ENCODE assay signal across 1 cellular context in the genomic region with DNA sequence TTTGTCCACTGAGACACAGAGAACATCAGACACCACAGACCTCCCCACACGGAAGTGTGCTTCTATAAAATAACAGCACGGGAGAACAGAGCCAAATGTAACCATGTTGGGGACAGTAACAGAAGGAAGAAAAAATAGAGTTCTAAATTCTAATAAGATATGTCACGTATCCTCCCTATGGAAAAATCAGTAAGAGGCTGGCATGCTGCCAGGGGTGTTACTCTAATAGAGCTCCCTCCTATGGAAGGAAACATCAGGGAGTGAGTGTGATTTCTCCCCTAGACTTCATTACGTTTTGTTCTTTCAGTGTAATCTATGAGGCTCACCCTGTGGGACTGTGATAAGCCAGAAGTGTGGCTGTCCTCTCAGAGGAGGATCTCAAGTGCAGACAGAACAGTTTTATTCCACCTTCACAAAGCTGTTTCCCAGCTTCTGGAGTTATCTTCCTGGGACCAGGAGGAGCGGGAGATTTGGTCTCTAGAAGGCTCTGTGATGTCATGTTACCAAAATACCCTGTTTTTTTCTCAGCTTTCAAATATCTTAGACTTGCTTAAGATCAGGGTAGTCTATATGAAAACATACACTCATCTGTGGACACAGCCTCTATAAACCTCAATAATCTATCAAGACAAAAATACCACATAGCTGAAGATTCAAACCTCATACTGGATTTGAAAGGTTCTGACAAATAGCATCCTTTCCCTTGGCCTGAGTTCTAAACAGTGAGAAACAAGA.
TF ChIP-seq lines count a peak whose summit lies in the region.

No MANE protein-coding gene starts in this region.

TF ChIP-seq in A549, 52 proteins besides CTCF, POLR2A, EP300 and RAD21 (continued from another document):
- TF ChIP-seq, protein P1, sequence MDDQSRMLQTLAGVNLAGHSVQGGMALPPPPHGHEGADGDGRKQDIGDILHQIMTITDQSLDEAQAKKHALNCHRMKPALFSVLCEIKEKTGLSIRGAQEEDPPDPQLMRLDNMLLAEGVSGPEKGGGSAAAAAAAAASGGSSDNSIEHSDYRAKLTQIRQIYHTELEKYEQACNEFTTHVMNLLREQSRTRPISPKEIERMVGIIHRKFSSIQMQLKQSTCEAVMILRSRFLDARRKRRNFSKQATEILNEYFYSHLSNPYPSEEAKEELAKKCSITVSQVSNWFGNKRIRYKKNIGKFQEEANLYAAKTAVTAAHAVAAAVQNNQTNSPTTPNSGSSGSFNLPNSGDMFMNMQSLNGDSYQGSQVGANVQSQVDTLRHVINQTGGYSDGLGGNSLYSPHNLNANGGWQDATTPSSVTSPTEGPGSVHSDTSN (IDR thresholded peaks at IDR 0.05) = no peak
- TF ChIP-seq, protein P2, sequence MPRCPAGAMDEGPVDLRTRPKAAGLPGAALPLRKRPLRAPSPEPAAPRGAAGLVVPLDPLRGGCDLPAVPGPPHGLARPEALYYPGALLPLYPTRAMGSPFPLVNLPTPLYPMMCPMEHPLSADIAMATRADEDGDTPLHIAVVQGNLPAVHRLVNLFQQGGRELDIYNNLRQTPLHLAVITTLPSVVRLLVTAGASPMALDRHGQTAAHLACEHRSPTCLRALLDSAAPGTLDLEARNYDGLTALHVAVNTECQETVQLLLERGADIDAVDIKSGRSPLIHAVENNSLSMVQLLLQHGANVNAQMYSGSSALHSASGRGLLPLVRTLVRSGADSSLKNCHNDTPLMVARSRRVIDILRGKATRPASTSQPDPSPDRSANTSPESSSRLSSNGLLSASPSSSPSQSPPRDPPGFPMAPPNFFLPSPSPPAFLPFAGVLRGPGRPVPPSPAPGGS (IDR thresholded peaks at IDR 0.05) = no peak
- TF ChIP-seq, protein P3, sequence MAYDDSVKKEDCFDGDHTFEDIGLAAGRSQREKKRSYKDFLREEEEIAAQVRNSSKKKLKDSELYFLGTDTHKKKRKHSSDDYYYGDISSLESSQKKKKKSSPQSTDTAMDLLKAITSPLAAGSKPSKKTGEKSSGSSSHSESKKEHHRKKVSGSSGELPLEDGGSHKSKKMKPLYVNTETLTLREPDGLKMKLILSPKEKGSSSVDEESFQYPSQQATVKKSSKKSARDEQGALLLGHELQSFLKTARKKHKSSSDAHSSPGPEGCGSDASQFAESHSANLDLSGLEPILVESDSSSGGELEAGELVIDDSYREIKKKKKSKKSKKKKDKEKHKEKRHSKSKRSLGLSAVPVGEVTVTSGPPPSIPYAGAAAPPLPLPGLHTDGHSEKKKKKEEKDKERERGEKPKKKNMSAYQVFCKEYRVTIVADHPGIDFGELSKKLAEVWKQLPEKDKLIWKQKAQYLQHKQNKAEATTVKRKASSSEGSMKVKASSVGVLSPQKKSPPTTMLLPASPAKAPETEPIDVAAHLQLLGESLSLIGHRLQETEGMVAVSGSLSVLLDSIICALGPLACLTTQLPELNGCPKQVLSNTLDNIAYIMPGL (CRISPR knock-in tag; IDR thresholded peaks at IDR 0.05; ENCODE audit: borderline replicate concordance) = no peak
- TF ChIP-seq NPAS2 (CRISPR knock-in tag; IDR thresholded peaks at IDR 0.05; ENCODE audit: borderline replicate concordance) = no peak
- TF ChIP-seq HOXB5 (CRISPR knock-in tag; IDR thresholded peaks at IDR 0.05) = no peak
- no peak for TF ChIP-seq RNF2 (IDR thresholded peaks at IDR 0.05; ENCODE audit: borderline replicate concordance, low read depth)
- no peak for TF ChIP-seq HEYL (CRISPR knock-in tag; IDR thresholded peaks at IDR 0.05)
- no peak for TF ChIP-seq CHD4 (IDR thresholded peaks at IDR 0.05; ENCODE audit: borderline replicate concordance)
- no peak for TF ChIP-seq SREBF2 (IDR thresholded peaks at IDR 0.05)
- TF ChIP-seq CBX2 (IDR thresholded peaks at IDR 0.05; ENCODE audit: borderline replicate concordance, low read depth) = no peak
